ENCODE assay signal across 22 cellular contexts in genomic region chr6:167817016-167817415, GRCh38.
"Had no signal": no experiment of that assay in that cellular context is flagged by ENCODE, and none has a peak within 500 bp of the region (broad histone marks: within the 10 kb centered on the region; RNA-seq: fewer than 3 reads in every experiment).

No MANE protein-coding gene starts in this region.

- H3K36me3 ChIP-seq: colonic mucosa, esophagus muscularis mucosa, prostate gland, right atrium auricular region, sigmoid colon, stomach, thyroid gland had no signal

- H3K9me3 ChIP-seq: colonic mucosa, esophagus muscularis mucosa, prostate gland, right atrium auricular region, sigmoid colon, stomach, thyroid gland had no signal

- H3K27me3 ChIP-seq: colonic mucosa, esophagus muscularis mucosa, right atrium auricular region, sigmoid colon, stomach, thyroid gland had no signal

- DNase-seq: colonic mucosa; effector CD8-positive, alpha-beta T cell; foreskin melanocyte; hypothalamus; natural killer cell; sigmoid colon; stimulated activated CD4-positive, alpha-beta T cell treated with anti-CD3 and anti-CD28 coated beads, Interleukin-2, amount 100 ng/mL, for 24 hours; stimulated activated CD4-positive, alpha-beta T cell treated with anti-CD3 and anti-CD28 coated beads, Interleukin-4, amount 100 ng/mL, for 24 hours; stimulated activated naive CD4-positive, alpha-beta T cell treated with Interleukin-2 at 50 U/mL for 16 hours; stomach; thyroid gland had no signal

- ATAC-seq: natural killer cell; stimulated activated effector memory CD8-positive, alpha-beta T cell treated with anti-CD3 and anti-CD28 coated beads, Interleukin-12 subunit alpha, Interleukin-12 subunit beta, amount 100 ng/mL, for 72 hours had no signal

- H3K9me3 Mint-ChIP-seq: dendritic cell treated with granulocyte-macrophage colony-stimulating factor and Interleukin-4, amounts not matched to agents 40 ng/mL and 50 ng/mL, for 4 days; memory B cell; natural killer cell; neural crest cell; stimulated activated effector memory CD8-positive, alpha-beta T cell treated with anti-CD3 and anti-CD28 coated beads, Interleukin-12 subunit alpha, Interleukin-12 subunit beta, amount 100 ng/mL, for 72 hours; type B pancreatic cell had no signal

- H3K4me1 Mint-ChIP-seq: memory B cell; natural killer cell; neural crest cell; stimulated activated effector memory CD8-positive, alpha-beta T cell treated with anti-CD3 and anti-CD28 coated beads, Interleukin-12 subunit alpha, Interleukin-12 subunit beta, amount 100 ng/mL, for 72 hours had no signal

- H3K4me3 ChIP-seq: colonic mucosa, esophagus muscularis mucosa, lung, prostate gland, right atrium auricular region, sigmoid colon, stomach, thyroid gland had no signal

- FAIRE-seq: endothelial cell of umbilical vein, keratinocyte had no signal

- H3K27ac ChIP-seq: colonic mucosa, esophagus muscularis mucosa, prostate gland, right atrium auricular region, sigmoid colon, stomach, thyroid gland had no signal

- H3K4me1 ChIP-seq: colonic mucosa, esophagus muscularis mucosa, prostate gland, right atrium auricular region, sigmoid colon, stomach had no signal

- H3K4me3 Mint-ChIP-seq: dendritic cell treated with granulocyte-macrophage colony-stimulating factor and Interleukin-4, amounts not matched to agents 40 ng/mL and 50 ng/mL, for 4 days; memory B cell; natural killer cell; neural crest cell; stimulated activated effector memory CD8-positive, alpha-beta T cell treated with anti-CD3 and anti-CD28 coated beads, Interleukin-12 subunit alpha, Interleukin-12 subunit beta, amount 100 ng/mL, for 72 hours; type B pancreatic cell had no signal

- H3K36me3 Mint-ChIP-seq: memory B cell; natural killer cell; stimulated activated effector memory CD8-positive, alpha-beta T cell treated with anti-CD3 and anti-CD28 coated beads, Interleukin-12 subunit alpha, Interleukin-12 subunit beta, amount 100 ng/mL, for 72 hours; type B pancreatic cell had no signal

- H3K27me3 Mint-ChIP-seq: type B pancreatic cell had no signal

- H3K27ac Mint-ChIP-seq: dendritic cell treated with granulocyte-macrophage colony-stimulating factor and Interleukin-4, amounts not matched to agents 40 ng/mL and 50 ng/mL, for 4 days; memory B cell; natural killer cell; stimulated activated effector memory CD8-positive, alpha-beta T cell treated with anti-CD3 and anti-CD28 coated beads, Interleukin-12 subunit alpha, Interleukin-12 subunit beta, amount 100 ng/mL, for 72 hours; type B pancreatic cell had no signal
